In the genomic region with DNA sequence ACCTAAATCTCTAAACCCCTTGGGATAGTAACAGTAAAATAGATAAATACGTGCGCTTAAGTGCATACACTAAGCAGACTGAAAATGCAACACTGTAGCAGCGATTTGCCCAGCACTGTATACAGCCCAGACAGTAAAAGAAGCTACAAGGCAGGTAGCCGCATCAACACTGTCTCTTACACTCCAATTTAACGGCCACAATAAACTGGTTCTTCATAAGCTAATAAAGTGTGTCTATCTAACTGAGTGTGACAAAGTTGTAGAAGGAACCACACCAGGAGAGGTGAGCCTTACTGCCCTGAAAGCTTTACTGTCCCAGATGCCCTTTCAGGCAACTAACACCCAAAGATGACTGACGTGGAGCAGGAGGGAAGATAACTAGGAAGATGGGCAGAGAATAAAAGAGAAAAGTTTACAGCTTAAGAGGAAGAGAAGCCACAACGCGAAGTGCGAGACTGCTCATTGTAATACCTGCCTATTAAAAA, we compare ENCODE assay signal across 1 cellular context.
A peak's percentile ranks its signal among the peaks of the same experiment; 100 is the strongest.
TF ChIP-seq lines count a peak whose summit lies in the region.

No MANE protein-coding gene starts in this region.

TF ChIP-seq in GM12878, 131 proteins besides CTCF, POLR2A, EP300 and RAD21:
- TF ChIP-seq, protein P1, sequence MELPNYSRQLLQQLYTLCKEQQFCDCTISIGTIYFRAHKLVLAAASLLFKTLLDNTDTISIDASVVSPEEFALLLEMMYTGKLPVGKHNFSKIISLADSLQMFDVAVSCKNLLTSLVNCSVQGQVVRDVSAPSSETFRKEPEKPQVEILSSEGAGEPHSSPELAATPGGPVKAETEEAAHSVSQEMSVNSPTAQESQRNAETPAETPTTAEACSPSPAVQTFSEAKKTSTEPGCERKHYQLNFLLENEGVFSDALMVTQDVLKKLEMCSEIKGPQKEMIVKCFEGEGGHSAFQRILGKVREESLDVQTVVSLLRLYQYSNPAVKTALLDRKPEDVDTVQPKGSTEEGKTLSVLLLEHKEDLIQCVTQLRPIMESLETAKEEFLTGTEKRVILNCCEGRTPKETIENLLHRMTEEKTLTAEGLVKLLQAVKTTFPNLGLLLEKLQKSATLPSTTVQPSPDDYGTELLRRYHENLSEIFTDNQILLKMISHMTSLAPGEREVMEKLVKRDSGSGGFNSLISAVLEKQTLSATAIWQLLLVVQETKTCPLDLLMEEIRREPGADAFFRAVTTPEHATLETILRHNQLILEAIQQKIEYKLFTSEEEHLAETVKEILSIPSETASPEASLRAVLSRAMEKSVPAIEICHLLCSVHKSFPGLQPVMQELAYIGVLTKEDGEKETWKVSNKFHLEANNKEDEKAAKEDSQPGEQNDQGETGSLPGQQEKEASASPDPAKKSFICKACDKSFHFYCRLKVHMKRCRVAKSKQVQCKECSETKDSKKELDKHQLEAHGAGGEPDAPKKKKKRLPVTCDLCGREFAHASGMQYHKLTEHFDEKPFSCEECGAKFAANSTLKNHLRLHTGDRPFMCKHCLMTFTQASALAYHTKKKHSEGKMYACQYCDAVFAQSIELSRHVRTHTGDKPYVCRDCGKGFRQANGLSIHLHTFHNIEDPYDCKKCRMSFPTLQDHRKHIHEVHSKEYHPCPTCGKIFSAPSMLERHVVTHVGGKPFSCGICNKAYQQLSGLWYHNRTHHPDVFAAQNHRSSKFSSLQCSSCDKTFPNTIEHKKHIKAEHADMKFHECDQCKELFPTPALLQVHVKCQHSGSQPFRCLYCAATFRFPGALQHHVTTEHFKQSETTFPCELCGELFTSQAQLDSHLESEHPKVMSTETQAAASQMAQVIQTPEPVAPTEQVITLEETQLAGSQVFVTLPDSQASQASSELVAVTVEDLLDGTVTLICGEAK (IDR thresholded peaks at IDR 0.05; ENCODE audit: borderline replicate concordance) = no peak
- TF ChIP-seq, protein P2, sequence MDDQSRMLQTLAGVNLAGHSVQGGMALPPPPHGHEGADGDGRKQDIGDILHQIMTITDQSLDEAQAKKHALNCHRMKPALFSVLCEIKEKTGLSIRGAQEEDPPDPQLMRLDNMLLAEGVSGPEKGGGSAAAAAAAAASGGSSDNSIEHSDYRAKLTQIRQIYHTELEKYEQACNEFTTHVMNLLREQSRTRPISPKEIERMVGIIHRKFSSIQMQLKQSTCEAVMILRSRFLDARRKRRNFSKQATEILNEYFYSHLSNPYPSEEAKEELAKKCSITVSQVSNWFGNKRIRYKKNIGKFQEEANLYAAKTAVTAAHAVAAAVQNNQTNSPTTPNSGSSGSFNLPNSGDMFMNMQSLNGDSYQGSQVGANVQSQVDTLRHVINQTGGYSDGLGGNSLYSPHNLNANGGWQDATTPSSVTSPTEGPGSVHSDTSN (IDR thresholded peaks at IDR 0.05; ENCODE audit: insufficient replicate concordance, low read depth, low read length) = peak; percentile 40
- TF ChIP-seq, protein P3, sequence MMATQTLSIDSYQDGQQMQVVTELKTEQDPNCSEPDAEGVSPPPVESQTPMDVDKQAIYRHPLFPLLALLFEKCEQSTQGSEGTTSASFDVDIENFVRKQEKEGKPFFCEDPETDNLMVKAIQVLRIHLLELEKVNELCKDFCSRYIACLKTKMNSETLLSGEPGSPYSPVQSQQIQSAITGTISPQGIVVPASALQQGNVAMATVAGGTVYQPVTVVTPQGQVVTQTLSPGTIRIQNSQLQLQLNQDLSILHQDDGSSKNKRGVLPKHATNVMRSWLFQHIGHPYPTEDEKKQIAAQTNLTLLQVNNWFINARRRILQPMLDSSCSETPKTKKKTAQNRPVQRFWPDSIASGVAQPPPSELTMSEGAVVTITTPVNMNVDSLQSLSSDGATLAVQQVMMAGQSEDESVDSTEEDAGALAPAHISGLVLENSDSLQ (IDR thresholded peaks at IDR 0.05) = peak; percentile 73
